8 cellular contexts compared by ENCODE assay signal in the genomic region with DNA sequence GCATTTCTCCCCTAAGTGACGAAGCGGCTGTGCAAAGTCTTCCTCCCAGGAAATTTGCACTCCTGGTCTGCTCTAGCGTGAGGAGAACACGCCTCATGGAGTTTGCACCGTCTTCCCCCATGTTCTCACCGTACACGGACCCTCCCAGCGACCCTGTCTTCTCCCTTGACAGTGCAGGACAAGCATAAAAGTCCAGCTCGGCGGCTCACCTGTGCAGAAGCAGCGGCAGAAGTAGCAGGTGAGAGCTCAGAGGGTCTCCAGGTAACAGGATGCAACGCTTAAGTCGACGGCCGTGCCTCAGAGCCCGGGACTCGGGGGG. TPM values are rescaled to one million over a fixed set of nuclear protein-coding genes. Genes with fewer than 3 reads are reported as not detected.
DNase-seq lines count a peak whose midpoint lies in the region; ATAC-seq and TF ChIP-seq lines count a peak whose summit lies in the region.

No MANE protein-coding gene starts in this region.

- H3K4me1 Mint-ChIP-seq in activated T-helper 1 cell treated with anti-CD3 and anti-CD28 coated beads, Interleukin-12 subunit alpha, Interleukin-12 subunit beta, Interleukin-2, Interleukin-4 antibody, amounts not matched to agents 30 ng/mL and 10 ng/mL and 1 ng/mL, durations not matched to agents 14 hours and 24 hours and 36 hours (ENCODE audit: low read depth), result peaks cover 16% of the 10 kb centered on the region

- H3K27ac Mint-ChIP-seq in activated T-helper 1 cell treated with anti-CD3 and anti-CD28 coated beads, Interleukin-12 subunit alpha, Interleukin-12 subunit beta, Interleukin-2, Interleukin-4 antibody, amounts not matched to agents 30 ng/mL and 10 ng/mL and 1 ng/mL, durations not matched to agents 14 hours and 24 hours and 36 hours, result peak overlapping the region; percentile 99

- 57 to 68% (median 65%) methylated on average over 17 of the region's 17 CpGs for WGBS in psoas muscle, 3 donors

- H3K27me3 ChIP-seq in psoas muscle (ENCODE audit: insufficient read depth in 3 of 3, low read length in 2 of 3), result no peaks in the 10 kb centered on the region

- no peak for DNase-seq in activated T-helper 1 cell treated with anti-CD3 and anti-CD28 coated beads, Interleukin-12 subunit alpha, Interleukin-12 subunit beta, Interleukin-2, Interleukin-4 antibody, amounts not matched to agents 30 ng/mL and 10 ng/mL and 1 ng/mL, durations not matched to agents 14 hours and 24 hours and 36 hours (ENCODE audit: low spot score)
- DNase-seq in psoas muscle (no peak), DMS153 treated with DMSO at 0.1 percent for 48 hours (lab: John Stamatoyannopoulos, UW; ENCODE audit: unreplicated experiment) (no peak), SHP77 treated with DMSO at 0.1 percent for 48 hours (lab: John Stamatoyannopoulos, UW) (no peak), GM13977 (ENCODE audit: low spot score) (no peak), activated gamma-delta T cell (lab: John Stamatoyannopoulos, UW) (no peak)

- no peaks in the 10 kb centered on the region for H3K9me3 ChIP-seq in psoas muscle

- H3K27me3 Mint-ChIP-seq in activated T-helper 1 cell treated with anti-CD3 and anti-CD28 coated beads, Interleukin-12 subunit alpha, Interleukin-12 subunit beta, Interleukin-2, Interleukin-4 antibody, amounts not matched to agents 30 ng/mL and 10 ng/mL and 1 ng/mL, durations not matched to agents 14 hours and 24 hours and 36 hours (ENCODE audit: insufficient read depth), result no peaks in the 10 kb centered on the region

- TF ChIP-seq CTCF in psoas muscle (IDR thresholded peaks at IDR 0.05) (no peak), GM13977 (IDR thresholded peaks at IDR 0.05; ENCODE audit: extremely low read depth, insufficient read depth, missing control alignments) (no peak)

- no peaks in the 10 kb centered on the region for H3K9me3 Mint-ChIP-seq in activated T-helper 1 cell treated with anti-CD3 and anti-CD28 coated beads, Interleukin-12 subunit alpha, Interleukin-12 subunit beta, Interleukin-2, Interleukin-4 antibody, amounts not matched to agents 30 ng/mL and 10 ng/mL and 1 ng/mL, durations not matched to agents 14 hours and 24 hours and 36 hours

- H3K27ac ChIP-seq in psoas muscle, result peak overlapping the region; percentile 41

- H3K4me1 ChIP-seq in psoas muscle, result no peaks in the 10 kb centered on the region

- H3K36me3 Mint-ChIP-seq in activated T-helper 1 cell treated with anti-CD3 and anti-CD28 coated beads, Interleukin-12 subunit alpha, Interleukin-12 subunit beta, Interleukin-2, Interleukin-4 antibody, amounts not matched to agents 30 ng/mL and 10 ng/mL and 1 ng/mL, durations not matched to agents 14 hours and 24 hours and 36 hours (ENCODE audit: low read depth), result peaks cover 8% of the 10 kb centered on the region

- intact Hi-C loops in activated T-helper 1 cell treated with anti-CD3 and anti-CD28 coated beads, Interleukin-12 subunit alpha, Interleukin-12 subunit beta, Interleukin-2, Interleukin-4 antibody, amounts not matched to agents 30 ng/mL and 10 ng/mL and 1 ng/mL, durations not matched to agents 14 hours and 24 hours and 36 hours (cut with micrococcal nuclease), result loop anchor here (1.0 to 5.0 kb wide), 14 partner anchors 8 to 1176 kb away; a partner anchor contains a TSS
- intact Hi-C loops in psoas muscle (cut with DNase I), result no loop called here

- H3K4me3 ChIP-seq in psoas muscle, result peak overlapping the region; percentile 51

- H3K36me3 ChIP-seq in psoas muscle (ENCODE audit: insufficient read depth in 1 of 2, low read depth in 1 of 2), result no peaks in the 10 kb centered on the region

- ATAC-seq in GM18511 (IDR thresholded peaks at IDR 0.05; ENCODE audit: unreplicated experiment) (peak; percentile 8), HG02938 (IDR thresholded peaks at IDR 0.05; ENCODE audit: unreplicated experiment) (peak; percentile 1), psoas muscle (no peak)

- in situ Hi-C loops in GM13977 (cut with MboI; ENCODE audit: low pct_unique_long_range_greater_than_20kb, low sequenced_read_pairs, unreplicated experiment), result no loop called here

- peak overlapping the region; percentile 89 for H3K4me3 Mint-ChIP-seq in activated T-helper 1 cell treated with anti-CD3 and anti-CD28 coated beads, Interleukin-12 subunit alpha, Interleukin-12 subunit beta, Interleukin-2, Interleukin-4 antibody, amounts not matched to agents 30 ng/mL and 10 ng/mL and 1 ng/mL, durations not matched to agents 14 hours and 24 hours and 36 hours

RNA-seq across cellular contexts. Expression of a gene that starts 0.3 kb away (rescaled TPM):
- total RNA-seq in activated T-helper 1 cell treated with anti-CD3 and anti-CD28 coated beads, Interleukin-12 subunit alpha, Interleukin-12 subunit beta, Interleukin-2, Interleukin-4 antibody, amounts not matched to agents 30 ng/mL and 10 ng/mL and 1 ng/mL, durations not matched to agents 14 hours and 24 hours and 36 hours, result 20.4 and 21.8 TPM in 2 replicates
- total RNA-seq in psoas muscle, result 1 to 10 TPM; 1.3 to 4.1 (median 1.5) TPM
- polyA plus RNA-seq in psoas muscle, result 1 to 10 TPM in 2 of 3 donors, under 1 TPM in 1; 0.79 to 2.0 (median 1.3) TPM

RNA-seq across cellular contexts. Expression of a gene that starts 54.7 kb away (rescaled TPM):
- 63.9 and 66.1 TPM in 2 replicates for total RNA-seq in activated T-helper 1 cell treated with anti-CD3 and anti-CD28 coated beads, Interleukin-12 subunit alpha, Interleukin-12 subunit beta, Interleukin-2, Interleukin-4 antibody, amounts not matched to agents 30 ng/mL and 10 ng/mL and 1 ng/mL, durations not matched to agents 14 hours and 24 hours and 36 hours
- 10 to 100 TPM in 3 of 4 donors, 1 to 10 TPM in 1; 9.9 to 20.4 (median 13.1) TPM for total RNA-seq in psoas muscle
- 10 to 100 TPM; 13.2 to 25.1 (median 24.0) TPM for polyA plus RNA-seq in psoas muscle

Comparison
In these comparisons a context has a peak if more than half of its experiments do, and no peak if none do; other contexts are left out.
1. ATAC-seq: peak in GM18511 (single experiment) and HG02938 (single experiment); none in psoas muscle (0 of 4).